ENCODE assay signal across 21 cellular contexts in the genomic region with DNA sequence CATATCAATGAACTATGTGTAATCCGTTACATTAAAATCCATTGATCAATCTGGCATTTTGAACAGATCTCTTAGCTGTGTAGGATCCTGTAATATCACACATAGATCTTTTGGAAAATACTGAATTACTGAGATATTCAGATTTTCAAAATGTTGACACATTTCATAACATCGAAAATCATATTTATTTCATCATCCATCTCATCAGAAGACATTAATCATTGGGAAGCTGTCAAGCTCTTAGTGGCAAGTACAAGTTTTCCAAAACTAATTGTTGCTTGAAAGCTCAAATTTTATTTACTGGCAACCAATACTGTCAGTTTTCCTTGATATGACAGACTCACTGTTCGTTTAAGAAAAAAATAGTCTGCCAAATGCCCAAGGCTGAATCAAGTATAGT.
"Had no signal": no experiment of that assay in that cellular context is flagged by ENCODE, and none has a peak within 500 bp of the region (broad histone marks: within the 10 kb centered on the region; RNA-seq: fewer than 3 reads in every experiment).

No MANE protein-coding gene starts in this region.

- H3K27me3 Mint-ChIP-seq: dendritic cell treated with granulocyte-macrophage colony-stimulating factor and Interleukin-4, amounts not matched to agents 40 ng/mL and 50 ng/mL, for 4 days had no signal

- ATAC-seq: effector memory CD8-positive, alpha-beta T cell; foreskin keratinocyte; left colon; left ventricle myocardium superior; sciatic nerve; stimulated activated naive B cell treated with anti-CD40 and anti-IgM and Interleukin-4, amounts not matched to agents 10 μg/mL and 1 μg/mL and 100 μg/mL, for 72 hours; stimulated activated naive CD8-positive, alpha-beta T cell treated with anti-CD3 and anti-CD28 coated beads, Interleukin-15, amount 100 ng/mL, for 72 hours had no signal

- H3K9me3 Mint-ChIP-seq: dendritic cell treated with granulocyte-macrophage colony-stimulating factor and Interleukin-4, amounts not matched to agents 40 ng/mL and 50 ng/mL, for 4 days; effector memory CD8-positive, alpha-beta T cell; naive B cell; stimulated activated naive B cell treated with anti-CD40 and anti-IgM and Interleukin-4, amounts not matched to agents 10 μg/mL and 1 μg/mL and 100 μg/mL, for 72 hours; stimulated activated naive CD8-positive, alpha-beta T cell treated with anti-CD3 and anti-CD28 coated beads, Interleukin-15, amount 100 ng/mL, for 72 hours had no signal

- H3K4me3 Mint-ChIP-seq: dendritic cell treated with granulocyte-macrophage colony-stimulating factor and Interleukin-4, amounts not matched to agents 40 ng/mL and 50 ng/mL, for 4 days; effector memory CD8-positive, alpha-beta T cell; naive B cell; nephron progenitor cell; stimulated activated naive B cell treated with anti-CD40 and anti-IgM and Interleukin-4, amounts not matched to agents 10 μg/mL and 1 μg/mL and 100 μg/mL, for 72 hours; stimulated activated naive CD8-positive, alpha-beta T cell treated with anti-CD3 and anti-CD28 coated beads, Interleukin-15, amount 100 ng/mL, for 72 hours had no signal

- H3K36me3 ChIP-seq: thoracic aorta had no signal

- H3K4me1 Mint-ChIP-seq: stimulated activated naive CD8-positive, alpha-beta T cell treated with anti-CD3 and anti-CD28 coated beads, Interleukin-15, amount 100 ng/mL, for 72 hours had no signal

- H3K27ac Mint-ChIP-seq: dendritic cell treated with granulocyte-macrophage colony-stimulating factor and Interleukin-4, amounts not matched to agents 40 ng/mL and 50 ng/mL, for 4 days; effector memory CD8-positive, alpha-beta T cell; naive B cell; nephron progenitor cell; stimulated activated naive B cell treated with anti-CD40 and anti-IgM and Interleukin-4, amounts not matched to agents 10 μg/mL and 1 μg/mL and 100 μg/mL, for 72 hours; stimulated activated naive CD8-positive, alpha-beta T cell treated with anti-CD3 and anti-CD28 coated beads, Interleukin-15, amount 100 ng/mL, for 72 hours had no signal

- FAIRE-seq: colon, endothelial cell of umbilical vein had no signal

- DNase-seq: effector memory CD8-positive, alpha-beta T cell; erythroblast; foreskin keratinocyte; left colon; left ventricle myocardium superior; mesenchymal stem cell; naive B cell; nephron progenitor cell; posterior cingulate gyrus; stimulated activated CD4-positive, alpha-beta T cell treated with anti-CD3 and anti-CD28 coated beads, Interleukin-2, amount 100 ng/mL, for 24 hours; stimulated activated CD4-positive, alpha-beta T cell treated with anti-CD3 and anti-CD28 coated beads, Interleukin-4, amount 100 ng/mL, for 4 hours; stimulated activated naive B cell treated with anti-CD40 and anti-IgM and Interleukin-4, amounts not matched to agents 10 μg/mL and 1 μg/mL and 100 μg/mL, for 72 hours; stimulated activated naive CD8-positive, alpha-beta T cell treated with anti-CD3 and anti-CD28 coated beads, Interleukin-15, amount 100 ng/mL, for 72 hours; trophoblast cell had no signal

- H3K4me3 ChIP-seq: lung, skin epidermis, thoracic aorta had no signal

- H3K9me3 ChIP-seq: thoracic aorta had no signal

- H3K27ac ChIP-seq: foreskin keratinocyte, skin epidermis, thoracic aorta had no signal

- H3K36me3 Mint-ChIP-seq: naive B cell; stimulated activated naive B cell treated with anti-CD40 and anti-IgM and Interleukin-4, amounts not matched to agents 10 μg/mL and 1 μg/mL and 100 μg/mL, for 72 hours had no signal
